ENCODE assay signal across 9 cellular contexts in the genomic region with DNA sequence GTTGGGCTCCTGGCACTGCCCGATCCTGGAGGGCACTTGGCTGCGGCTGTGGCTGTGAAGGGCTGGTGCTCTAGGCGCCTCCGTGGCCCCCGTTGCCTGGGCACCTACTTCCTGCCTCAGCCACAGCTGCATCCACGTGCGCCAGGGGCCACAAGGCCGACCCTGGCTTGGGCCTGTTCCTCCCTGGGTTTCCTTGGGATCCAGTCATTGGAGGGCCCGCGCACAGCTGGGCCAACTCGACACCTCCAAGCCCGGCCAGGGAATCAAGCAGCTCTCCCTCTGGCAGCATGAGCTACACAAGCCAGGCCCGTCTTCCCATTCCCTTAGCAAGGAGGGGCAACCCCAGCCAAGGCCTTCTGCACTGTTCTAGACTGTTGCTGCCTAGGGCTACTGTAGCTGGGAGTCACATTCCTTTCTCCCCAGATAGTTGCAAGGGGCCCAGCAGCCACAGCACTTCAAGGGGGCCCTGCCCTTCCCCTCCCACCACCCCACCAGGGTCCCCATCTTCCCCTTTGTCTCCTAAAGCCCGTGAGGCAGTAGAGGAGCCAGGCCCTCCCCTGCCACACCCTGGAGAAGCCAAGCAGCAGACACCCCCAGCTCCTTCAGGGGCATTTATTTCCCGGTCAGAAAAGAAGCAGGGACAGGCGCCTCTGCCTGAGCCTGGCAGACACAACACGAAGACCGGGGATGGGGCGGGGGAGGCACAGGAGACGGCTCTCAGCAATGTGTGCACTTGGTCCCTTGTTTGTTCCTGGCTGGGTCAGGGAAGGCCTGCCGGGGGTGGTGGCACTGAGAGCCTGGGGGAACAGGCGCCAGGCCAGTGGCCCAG. TPM values are rescaled to one million over a fixed set of nuclear protein-coding genes. Genes with fewer than 3 reads are reported as not detected.
DNase-seq lines count a peak whose midpoint lies in the region; ATAC-seq and TF ChIP-seq lines count a peak whose summit lies in the region.
"Had no signal": no experiment of that assay in that cellular context is flagged by ENCODE, and none has a peak within 500 bp of the region (broad histone marks: within the 10 kb centered on the region; RNA-seq: fewer than 3 reads in every experiment).

No MANE protein-coding gene starts in this region.

- no peak overlapping the region for H3K27ac ChIP-seq in aorta (ENCODE audit: low read depth in 1 of 2, low read length in 2 of 2)

- H3K27me3 Mint-ChIP-seq in brain, result no peaks in the 10 kb centered on the region
- H3K27me3 Mint-ChIP-seq in memory B cell, result no peaks in the 10 kb centered on the region

- TF ChIP-seq CTCF in brain (conservative IDR thresholded peaks at IDR 0.05), result no peak

- intact Hi-C loops in aorta (cut with DNase I), result no loop called here

- peaks cover 0 to 13% of the 10 kb centered on the region in 2 donors for H3K27me3 ChIP-seq in aorta (ENCODE audit: control insufficient read depth in 1 of 2, insufficient read depth in 2 of 2, low read length in 1 of 2)

- H3K27ac Mint-ChIP-seq in brain, result peak overlapping the region in 3 of 5 experiments; percentile 58 to 94 (median 84)
- peak overlapping the region; percentile 75 for H3K27ac Mint-ChIP-seq in memory B cell

- H3K4me1 ChIP-seq in aorta (ENCODE audit: control insufficient read depth in 1 of 2, insufficient read depth in 2 of 2, low read length in 2 of 2), result no peaks in the 10 kb centered on the region

- H3K9me3 Mint-ChIP-seq in brain (peaks cover 0 to 2% (median 0%) of the 10 kb centered on the region in 5 experiments), memory B cell (no peaks in the 10 kb centered on the region)

- H3K9me3 ChIP-seq in aorta (ENCODE audit: control insufficient read depth, low read length), result no peaks in the 10 kb centered on the region

- no peak overlapping the region for H3K4me3 ChIP-seq in aorta (ENCODE audit: low read length in 2 of 2)

- ATAC-seq in memory B cell (ENCODE audit: low read depth) (no peak), aorta (ENCODE audit: low FRiP score) (no peak)

- H3K4me1 Mint-ChIP-seq in brain (peaks cover 50% of the 10 kb centered on the region), memory B cell (peaks cover 28% of the 10 kb centered on the region)

- H3K36me3 Mint-ChIP-seq in brain, result peaks cover 17% of the 10 kb centered on the region
- peaks cover 9% of the 10 kb centered on the region for H3K36me3 Mint-ChIP-seq in memory B cell

- 44 to 53% methylated on average over 21 to 22 of the region's 22 CpGs for whole genome bisulfite sequencing in aorta, 2 donors

- H3K4me3 Mint-ChIP-seq in brain (peak overlapping the region in 2 of 5 experiments; percentile 40 to 48), memory B cell (peak overlapping the region; percentile 14)

- peaks cover 0 to 3% of the 10 kb centered on the region in 2 donors for H3K36me3 ChIP-seq in aorta (ENCODE audit: control insufficient read depth in 1 of 2, insufficient read depth in 2 of 2, low read length in 1 of 2)

- DNase-seq in SHP77 (lab: John Stamatoyannopoulos, UW) (peak; percentile 61 to 70), SHP77 treated with DMSO at 0.1 percent for 48 hours (lab: John Stamatoyannopoulos, UW) (no peak), OCI-M1 (lab: John Stamatoyannopoulos, UW) (peak; percentile 64), memory B cell (ENCODE audit: low spot score in 2 of 2) (peak in 1 of 2 donors; percentile 19), NCI-H2107 (lab: John Stamatoyannopoulos, UW) (no peak), aorta (no peak), NCI-H446 treated with DMSO at 0.1 percent for 48 hours (lab: John Stamatoyannopoulos, UW) (no peak)

RNA-seq across cellular contexts. Expression of a gene that starts 3.8 kb away (rescaled TPM):
- polyA plus RNA-seq in brain (ENCODE audit: insufficient read depth, low read depth, low replicate concordance) (480 TPM), aorta (100 to 1,000 TPM; 163 to 310 TPM)
- total RNA-seq in aorta, result 100 to 1,000 TPM; 303 to 422 TPM

RNA-seq across cellular contexts. Expression of a gene that starts 7.0 kb away (rescaled TPM):
- polyA plus RNA-seq in brain (ENCODE audit: insufficient read depth, low read depth, low replicate concordance) (310 TPM), aorta (100 to 1,000 TPM; 275 to 537 TPM)
- total RNA-seq in aorta, result 100 to 1,000 TPM; 407 to 436 TPM

RNA-seq across cellular contexts. Expression of a gene that starts 24.0 kb away (rescaled TPM):
- 118 TPM for polyA plus RNA-seq in brain (ENCODE audit: insufficient read depth, low read depth, low replicate concordance)
- total RNA-seq in aorta, result 10 to 100 TPM; 38.6 to 43.3 TPM
- 10 to 100 TPM; 29.7 to 36.1 TPM for polyA plus RNA-seq in aorta

RNA-seq across cellular contexts. Expression of a gene that starts 24.2 kb away (rescaled TPM):
- 219 TPM for polyA plus RNA-seq in brain (ENCODE audit: insufficient read depth, low read depth, low replicate concordance)
- 10 to 100 TPM; 65.6 to 80.1 TPM for total RNA-seq in aorta
- 100 to 1,000 TPM; 190 to 195 TPM for polyA plus RNA-seq in aorta

RNA-seq across cellular contexts. Expression of a gene that starts 32.5 kb away (rescaled TPM):
- not detected for polyA plus RNA-seq in brain (ENCODE audit: insufficient read depth, low read depth, low replicate concordance)
- not detected for total RNA-seq in aorta
- under 1 TPM in 1 of 2 donors, not detected in 1; 0.41 TPM for polyA plus RNA-seq in aorta
- total RNA-seq: subcutaneous adipose tissue had no signal

Comparison
In these comparisons a context has a peak if more than half of its experiments do, and no peak if none do; other contexts are left out.
1. DNase-seq: peak in SHP77 (2 of 2) and OCI-M1 (single experiment); none in SHP77 treated with DMSO at 0.1 percent for 48 hours (single experiment), NCI-H2107 (single experiment), aorta (0 of 2) and NCI-H446 treated with DMSO at 0.1 percent for 48 hours (single experiment).